Comparison of ENCODE assay signal across 22 cellular contexts in genomic region chr7:95931460-95932232, GRCh38.
DNase-seq lines count a peak whose midpoint lies in the region; ATAC-seq, FAIRE-seq and TF ChIP-seq lines count a peak whose summit lies in the region.
"Had no signal": no experiment of that assay in that cellular context is flagged by ENCODE, and none has a peak within 500 bp of the region (broad histone marks: within the 10 kb centered on the region; RNA-seq: fewer than 3 reads in every experiment).

No MANE protein-coding gene starts in this region.

- 41% methylated on average over 6 of the region's 6 CpGs for WGBS in HepG2 (ENCODE audit: low lambda C conversion rate)
- WGBS in right lobe of liver (ENCODE audit: insufficient coverage, low coverage, low lambda C conversion rate, missing lambda C conversion rate) = 73% methylated on average over 6 of the region's 6 CpGs
- WGBS in K562 (ENCODE audit: insufficient coverage, low coverage, missing lambda C conversion rate) = 1% methylated on average over 6 of the region's 6 CpGs

- H2AFZ ChIP-seq in HepG2 (ENCODE audit: low read length) (no peak overlapping the region), K562 (ENCODE audit: low read depth, low read length) (no peak overlapping the region)

- intact Hi-C loops in HepG2 (cut with micrococcal nuclease; ENCODE audit: unreplicated experiment) (no loop called here), right lobe of liver (cut with DNase I) (no loop called here), K562 (cut with micrococcal nuclease) (no loop called here), vagina (cut with DNase I) (no loop called here), colonic mucosa (cut with DNase I) (no loop called here)

- in situ Hi-C loops in HepG2 (cut with HindIII; ENCODE audit: extremely low pct_ligation_motif_present, low pct_unique_long_range_greater_than_20kb) (no loop called here), K562 (cut with MboI) (no loop called here)

- CTCF ChIA-PET in HepG2 (lab: Yijun Ruan, JAX; ENCODE audit: low intra/inter-chr PET ratio, low total read pairs) = no interaction called here
- CTCF ChIA-PET in K562 (lab: Yijun Ruan, JAX; ENCODE audit: low intra/inter-chr PET ratio) = no interaction called here

- TF ChIP-seq CTCF in HepG2 (CRISPR knock-in tag; IDR thresholded peaks at IDR 0.05) (no peak), right lobe of liver (IDR thresholded peaks at IDR 0.05) (no peak), K562 (IDR thresholded peaks at IDR 0.05 in 2 of 3, conservative IDR thresholded peaks at IDR 0.05 in 1 of 3; ENCODE audit: insufficient read depth in 2 of 3, low read depth in 1 of 3, low read length in 3 of 3) (no peak), vagina (IDR thresholded peaks at IDR 0.05) (no peak), colonic mucosa (IDR thresholded peaks at IDR 0.05) (no peak)

- no peaks in the 10 kb centered on the region for H3K9me1 ChIP-seq in K562 (ENCODE audit: control insufficient read depth, insufficient read depth, low read length)

- H3K27me3 ChIP-seq in HepG2 (ENCODE audit: control insufficient read depth in 1 of 2, insufficient read depth in 2 of 2, low read length in 2 of 2) (0 out of 5 replicates have a peak, but pooled peaks cover 0 to 4% of the 10 kb centered on the region in 2 experiments), right lobe of liver (no peaks in the 10 kb centered on the region), K562 (ENCODE audit: control insufficient read depth in 2 of 2, insufficient read depth in 2 of 2, low read length in 2 of 2) (peaks cover 0 to 3% of the 10 kb centered on the region in 2 experiments; a peak in 2 of 5 replicates), vagina (no peaks in the 10 kb centered on the region), colonic mucosa (no peaks in the 10 kb centered on the region)
- H3K27me3 ChIP-seq: BLaER1 treated with 17β-estradiol and CSF1 and Interleukin-3, amounts not matched to agents 10 nM and 100 nM had no signal

- H3K79me2 ChIP-seq in HepG2 (ENCODE audit: insufficient read depth, low read length) (no peaks in the 10 kb centered on the region), K562 (ENCODE audit: control insufficient read depth, insufficient read depth, low read length) (no peaks in the 10 kb centered on the region)

- no peak overlapping the region for H3K4me3 ChIP-seq in HepG2 (replicated peaks in 1 of 3; ENCODE audit: insufficient read depth in 1 of 3, low read depth in 2 of 3, low read length in 3 of 3)
- H3K4me3 ChIP-seq in right lobe of liver = no peak overlapping the region
- no peak overlapping the region for H3K4me3 ChIP-seq in K562
- no peak overlapping the region for H3K4me3 ChIP-seq in vagina
- no peak overlapping the region for H3K4me3 ChIP-seq in colonic mucosa
- H3K4me3 ChIP-seq: A549; BLaER1 treated with 17β-estradiol and CSF1 and Interleukin-3, amounts not matched to agents 10 nM and 100 nM had no signal

- H3K36me3 ChIP-seq in HepG2 (replicated peaks in 1 of 2; ENCODE audit: control insufficient read depth in 1 of 2, insufficient read depth in 2 of 2, low read length in 2 of 2) = no peaks in the 10 kb centered on the region
- H3K36me3 ChIP-seq in right lobe of liver = no peaks in the 10 kb centered on the region
- no peaks in the 10 kb centered on the region for H3K36me3 ChIP-seq in K562 (ENCODE audit: control insufficient read depth, insufficient read depth, low read length)
- no peaks in the 10 kb centered on the region for H3K36me3 ChIP-seq in vagina
- H3K36me3 ChIP-seq in colonic mucosa = no peaks in the 10 kb centered on the region
- H3K36me3 ChIP-seq: BLaER1 treated with 17β-estradiol and CSF1 and Interleukin-3, amounts not matched to agents 10 nM and 100 nM had no signal

- H3K9me3 ChIP-seq in HepG2 (ENCODE audit: low read length) = no peaks in the 10 kb centered on the region
- no peaks in the 10 kb centered on the region for H3K9me3 ChIP-seq in right lobe of liver
- no peaks in the 10 kb centered on the region for H3K9me3 ChIP-seq in K562 (replicated peaks; ENCODE audit: control insufficient read depth, insufficient read depth, low read depth, low read length)
- H3K9me3 ChIP-seq in vagina = no peaks in the 10 kb centered on the region
- H3K9me3 ChIP-seq in colonic mucosa = no peaks in the 10 kb centered on the region
- H3K9me3 ChIP-seq: A549; BLaER1 treated with 17β-estradiol and CSF1 and Interleukin-3, amounts not matched to agents 10 nM and 100 nM; Caco-2 had no signal

- no peak overlapping the region for H3K27ac ChIP-seq in HepG2 (ENCODE audit: extremely low read length, insufficient read depth, low read length)
- H3K27ac ChIP-seq in right lobe of liver = no peak overlapping the region
- H3K27ac ChIP-seq in K562 (ENCODE audit: extremely low read depth, low read depth, low read length) = no peak overlapping the region
- no peak overlapping the region for H3K27ac ChIP-seq in vagina
- H3K27ac ChIP-seq in colonic mucosa = no peak overlapping the region
- H3K27ac ChIP-seq: 22Rv1; A549; BLaER1 treated with 17β-estradiol and CSF1 and Interleukin-3, amounts not matched to agents 10 nM and 100 nM; C4-2B had no signal

- POLR2A ChIA-PET in HepG2 (lab: Yijun Ruan, JAX) (no interaction called here), K562 (lab: Yijun Ruan, JAX) (no interaction called here)

- FAIRE-seq in HepG2 (lab: Jason Lieb, UNC) = no peak
- no peak for FAIRE-seq in K562 (lab: Jason Lieb, UNC)
- FAIRE-seq: A549, D721Med, G401.6, GM12892, GM18507 had no signal

- no peak for TF ChIP-seq RAD21 in HepG2 (CRISPR knock-in tag; IDR thresholded peaks at IDR 0.05)
- no peak for TF ChIP-seq RAD21 in K562 (CRISPR knock-in tag; conservative IDR thresholded peaks at IDR 0.05 in 1 of 2, IDR thresholded peaks at IDR 0.05 in 1 of 2)

- TF ChIP-seq EP300 in HepG2 (IDR thresholded peaks at IDR 0.05; ENCODE audit: low read depth in 2 of 2, low read length in 2 of 2) (no peak), HepG2 (CRISPR knock-in tag; IDR thresholded peaks at IDR 0.05; ENCODE audit: borderline replicate concordance) (no peak), K562 (IDR thresholded peaks at IDR 0.05; ENCODE audit: low read length) (no peak)

- H3K4me1 ChIP-seq in HepG2 (ENCODE audit: insufficient read depth, low read length) (no peaks in the 10 kb centered on the region), right lobe of liver (no peaks in the 10 kb centered on the region), K562 (replicated peaks in 1 of 2; ENCODE audit: control insufficient read depth in 2 of 2, insufficient read depth in 2 of 2, low read length in 2 of 2) (no peaks in the 10 kb centered on the region), vagina (no peaks in the 10 kb centered on the region), colonic mucosa (no peaks in the 10 kb centered on the region)
- H3K4me1 ChIP-seq: A549; BLaER1 treated with 17β-estradiol and CSF1 and Interleukin-3, amounts not matched to agents 10 nM and 100 nM; Caco-2 had no signal

- H3K9ac ChIP-seq in HepG2 (ENCODE audit: insufficient read depth, low read depth, low read length) (no peak overlapping the region), K562 (ENCODE audit: insufficient read depth in 1 of 2, low read depth in 2 of 2, low read length in 2 of 2) (no peak overlapping the region), colonic mucosa (ENCODE audit: low read depth in 2 of 2, low read length in 2 of 2) (no peak overlapping the region)
- H3K9ac ChIP-seq: BLaER1 treated with 17β-estradiol and CSF1 and Interleukin-3, amounts not matched to agents 10 nM and 100 nM had no signal

- no peak for DNase-seq in HepG2 (ENCODE audit: low spot score)
- DNase-seq in right lobe of liver = no peak
- DNase-seq in NCI-H69 (lab: John Stamatoyannopoulos, UW) = peak; percentile 35
- DNase-seq in K562 (ENCODE audit: extremely low read depth in 1 of 4, low spot score in 3 of 4) = no peak
- no peak for DNase-seq in vagina (ENCODE audit: extremely low spot score in 2 of 2)
- DNase-seq in activated naive CD4-positive, alpha-beta T cell treated with anti-CD3 and anti-CD28 coated beads, Interleukin-2, amount 50 U/mL, for 16 hours = no peak
- no peak for DNase-seq in colonic mucosa
- DNase-seq: AML-193; Caco-2; Calu3; CD4-positive, alpha-beta T cell; CD8-positive, alpha-beta T cell; DMS79 treated with DMSO at 0.1 percent for 48 hours; GF-D8 had no signal

- H4K20me1 ChIP-seq in HepG2 (ENCODE audit: insufficient read depth, low read length) (no peaks in the 10 kb centered on the region), K562 (replicated peaks; ENCODE audit: control insufficient read depth, insufficient read depth, low read length) (no peaks in the 10 kb centered on the region)
- H4K20me1 ChIP-seq: BLaER1 treated with 17β-estradiol and CSF1 and Interleukin-3, amounts not matched to agents 10 nM and 100 nM had no signal

- no TSS peak for BruUV-seq in HepG2 (replicated peaks; lab: Mats Ljungman, UMichigan)
- no TSS peak for BruUV-seq in K562 (replicated peaks; lab: Mats Ljungman, UMichigan)

- ATAC-seq in HepG2 (no peak), right lobe of liver (no peak), K562 (peak; percentile 34; the same call in 1 of the 3 replicates)
- ATAC-seq: A549; CD8-positive, alpha-beta T cell had no signal

- TF ChIP-seq POLR2A in HepG2 (IDR thresholded peaks at IDR 0.05; ENCODE audit: insufficient read depth in 1 of 2, low read depth in 2 of 2, low read length in 2 of 2) (no peak), right lobe of liver (IDR thresholded peaks at IDR 0.05) (no peak), K562 (conservative IDR thresholded peaks at IDR 0.05) (no peak), vagina (IDR thresholded peaks at IDR 0.05) (no peak)

- H3K4me2 ChIP-seq in HepG2 (ENCODE audit: low read depth, low read length) = no peak overlapping the region
- H3K4me2 ChIP-seq in K562 (ENCODE audit: insufficient read depth, low read length) = no peak overlapping the region
- H3K4me2 ChIP-seq: A549; BLaER1 treated with 17β-estradiol and CSF1 and Interleukin-3, amounts not matched to agents 10 nM and 100 nM had no signal

TF ChIP-seq in K562, 482 proteins besides CTCF, POLR2A, EP300 and RAD21 (continues in another document):
- TF ChIP-seq MNT (conservative IDR thresholded peaks at IDR 0.05) (peak in 1 of 2 experiments; percentile 32; a peak in 1 of 4 replicates), CEBPB (tag; IDR thresholded peaks at IDR 0.05) (peak; percentile 68; the same call in 1 of the 2 replicates), CEBPG (CRISPR knock-in tag; IDR thresholded peaks at IDR 0.05) (no peak), CEBPG (tag; conservative IDR thresholded peaks at IDR 0.05 in 1 of 2, IDR thresholded peaks at IDR 0.05 in 1 of 2) (peak in 1 of 2 experiments; percentile 84; a peak in 2 of 4 replicates)

Comparison
In these comparisons a context has a peak if more than half of its experiments do, and no peak if none do; other contexts are left out.
1. Of the 241 proteins assayed by ChIP-seq in both HepG2 and K562: peak only in HepG2: none; only in K562: CEBPB; in both: ZBTB40; in neither: 237; mixed calls (peak in some experiments, not most) for 2.